16 cellular contexts compared by ENCODE assay signal in genomic region chr11:8003187-8003586, GRCh38. TPM values are rescaled to one million over a fixed set of nuclear protein-coding genes. Genes with fewer than 3 reads are reported as not detected.
DNase-seq lines count a peak whose midpoint lies in the region; ATAC-seq lines count a peak whose summit lies in the region.
"Had no signal": no experiment of that assay in that cellular context is flagged by ENCODE, and none has a peak within 500 bp of the region (broad histone marks: within the 10 kb centered on the region; RNA-seq: fewer than 3 reads in every experiment).

No MANE protein-coding gene starts in this region.

- H3K9me3 ChIP-seq in T-helper 17 cell (ENCODE audit: control insufficient read depth, low read length, poor library complexity, severe bottlenecking), result no peaks in the 10 kb centered on the region

- H3K4me1 Mint-ChIP-seq in activated naive CD4-positive, alpha-beta T cell treated with anti-CD3 and anti-CD28 coated beads, Interleukin-2, amount 50 U/mL, for 24 hours, result peaks cover 3% of the 10 kb centered on the region
- H3K4me1 Mint-ChIP-seq in T-helper 17 cell, result peaks cover 8% of the 10 kb centered on the region
- H3K4me1 Mint-ChIP-seq in stimulated activated memory B cell treated with anti-CD40 and anti-IgM and Interleukin-4, amounts not matched to agents 10 μg/mL and 1 μg/mL and 100 μg/mL, for 72 hours, result peaks cover 10% of the 10 kb centered on the region
- H3K4me1 Mint-ChIP-seq: GM23338 had no signal

- no peaks in the 10 kb centered on the region for H3K27me3 Mint-ChIP-seq in activated naive CD4-positive, alpha-beta T cell treated with anti-CD3 and anti-CD28 coated beads, Interleukin-2, amount 50 U/mL, for 24 hours
- peaks cover 4% of the 10 kb centered on the region for H3K27me3 Mint-ChIP-seq in T-helper 17 cell
- no peaks in the 10 kb centered on the region for H3K27me3 Mint-ChIP-seq in stimulated activated memory B cell treated with anti-CD40 and anti-IgM and Interleukin-4, amounts not matched to agents 10 μg/mL and 1 μg/mL and 100 μg/mL, for 72 hours

- H3K4me3 Mint-ChIP-seq in activated naive CD4-positive, alpha-beta T cell treated with anti-CD3 and anti-CD28 coated beads, Interleukin-2, amount 50 U/mL, for 24 hours, result no peak overlapping the region
- no peak overlapping the region for H3K4me3 Mint-ChIP-seq in T-helper 17 cell
- H3K4me3 Mint-ChIP-seq in stimulated activated memory B cell treated with anti-CD40 and anti-IgM and Interleukin-4, amounts not matched to agents 10 μg/mL and 1 μg/mL and 100 μg/mL, for 72 hours, result no peak overlapping the region
- H3K4me3 Mint-ChIP-seq: CD4-positive, alpha-beta T cell; GM23338 had no signal

- H3K9me3 Mint-ChIP-seq in activated naive CD4-positive, alpha-beta T cell treated with anti-CD3 and anti-CD28 coated beads, Interleukin-2, amount 50 U/mL, for 24 hours, result no peaks in the 10 kb centered on the region
- H3K9me3 Mint-ChIP-seq in stimulated activated memory B cell treated with anti-CD40 and anti-IgM and Interleukin-4, amounts not matched to agents 10 μg/mL and 1 μg/mL and 100 μg/mL, for 72 hours, result no peaks in the 10 kb centered on the region
- H3K9me3 Mint-ChIP-seq: CD4-positive, alpha-beta T cell; GM23338 had no signal

- DNase-seq in activated naive CD4-positive, alpha-beta T cell (lab: John Stamatoyannopoulos, UW), result no peak
- DNase-seq in T-helper 17 cell (no peak), islet precursor cell (peak; percentile 52), NCI-H2171 treated with DMSO at 0.1 percent for 48 hours (lab: John Stamatoyannopoulos, UW) (no peak)
- no peak for DNase-seq in central memory CD4-positive, alpha-beta T cell
- DNase-seq: ACHN; C1 segment of cervical spinal cord; Calu3; CD4-positive, alpha-beta T cell; DMS 273 treated with DMSO at 0.1 percent for 48 hours; DMS79; H7 had no signal

- peaks cover 10% of the 10 kb centered on the region for H3K36me3 Mint-ChIP-seq in activated naive CD4-positive, alpha-beta T cell treated with anti-CD3 and anti-CD28 coated beads, Interleukin-2, amount 50 U/mL, for 24 hours
- H3K36me3 Mint-ChIP-seq in T-helper 17 cell (ENCODE audit: low read depth), result peaks cover 2% of the 10 kb centered on the region
- H3K36me3 Mint-ChIP-seq in stimulated activated memory B cell treated with anti-CD40 and anti-IgM and Interleukin-4, amounts not matched to agents 10 μg/mL and 1 μg/mL and 100 μg/mL, for 72 hours, result peaks cover 28% of the 10 kb centered on the region

- ATAC-seq in T-helper 17 cell, result no peak
- no peak for ATAC-seq in stimulated activated memory B cell treated with anti-CD40 and anti-IgM and Interleukin-4, amounts not matched to agents 10 μg/mL and 1 μg/mL and 100 μg/mL, for 72 hours
- ATAC-seq: GM23338 had no signal

- peak overlapping the region; percentile 60 for H3K27ac Mint-ChIP-seq in activated naive CD4-positive, alpha-beta T cell treated with anti-CD3 and anti-CD28 coated beads, Interleukin-2, amount 50 U/mL, for 24 hours
- peak overlapping the region; percentile 84 for H3K27ac Mint-ChIP-seq in T-helper 17 cell
- peak overlapping the region; percentile 25 for H3K27ac Mint-ChIP-seq in stimulated activated memory B cell treated with anti-CD40 and anti-IgM and Interleukin-4, amounts not matched to agents 10 μg/mL and 1 μg/mL and 100 μg/mL, for 72 hours
- H3K27ac Mint-ChIP-seq: CD4-positive, alpha-beta T cell; GM23338 had no signal

RNA-seq across cellular contexts. Expression of gene EIF3F, which starts 16.1 kb away (rescaled TPM):
- total RNA-seq in T-helper 17 cell, result 100 to 1,000 TPM; 376 to 391 TPM

RNA-seq across cellular contexts. Expression of gene NLRP10, which starts 37.9 kb away (rescaled TPM):
- total RNA-seq in T-helper 17 cell, result not detected
- total RNA-seq: Calu3; CD4-positive, alpha-beta T cell; G401 had no signal

Comparison
In these comparisons a context has a peak if more than half of its experiments do, and no peak if none do; other contexts are left out.
1. H3K27ac Mint-ChIP-seq: peak in every context shown above with its lines; median percentile 84 in T-helper 17 cell; 60 in activated naive CD4-positive, alpha-beta T cell treated with anti-CD3 and anti-CD28 coated beads, Interleukin-2, amount 50 U/mL, for 24 hours; 25 in stimulated activated memory B cell treated with anti-CD40 and anti-IgM and Interleukin-4, amounts not matched to agents 10 μg/mL and 1 μg/mL and 100 μg/mL, for 72 hours.